16 cellular contexts compared by ENCODE assay signal in genomic region chr7:116223598-116223997, GRCh38. TPM values are rescaled to one million over a fixed set of nuclear protein-coding genes. Genes with fewer than 3 reads are reported as not detected.
DNase-seq lines count a peak whose midpoint lies in the region; ATAC-seq and TF ChIP-seq lines count a peak whose summit lies in the region.
"Had no signal": no experiment of that assay in that cellular context is flagged by ENCODE, and none has a peak within 500 bp of the region (broad histone marks: within the 10 kb centered on the region; RNA-seq: fewer than 3 reads in every experiment).

No MANE protein-coding gene starts in this region.

- H3K4me1 Mint-ChIP-seq in activated B cell treated with CpG ODN at 0.5 μM for 24 hours: peaks cover 85% of the 10 kb centered on the region
- peaks cover 84 to 88% of the 10 kb centered on the region in 2 donors for H3K4me1 Mint-ChIP-seq in natural killer cell

- H3K36me3 Mint-ChIP-seq in activated B cell treated with CpG ODN at 0.5 μM for 24 hours (ENCODE audit: low read depth) (peaks cover 10% of the 10 kb centered on the region), natural killer cell (no peaks in the 10 kb centered on the region)

- POLR2A ChIA-PET in A673 (lab: Charles Lee; ENCODE audit: low non-redundant PET) (no interaction called here), activated B cell treated with CpG ODN at 0.5 μM for 24 hours (lab: Charles Lee) (interaction anchor here (1.7 to 5.3 kb wide), 2 partner anchors 8 to 13 kb away, joined by 5 to 34 read pairs; partner anchors contain the start of gene TES)

- ATAC-seq in activated B cell treated with CpG ODN at 0.5 μM for 24 hours (ENCODE audit: low read depth) (no peak), natural killer cell (no peak)

- H3K27ac Mint-ChIP-seq in activated B cell treated with CpG ODN at 0.5 μM for 24 hours (peak overlapping the region; percentile 72), natural killer cell (peak overlapping the region; percentile 89 to 93)

- no peaks in the 10 kb centered on the region for H3K27me3 ChIP-seq in A673 (replicated peaks; ENCODE audit: insufficient read depth, low read depth, low read length, poor library complexity)
- H3K27me3 ChIP-seq in colonic mucosa: no peaks in the 10 kb centered on the region

- intact Hi-C loops in A673 (cut with micrococcal nuclease; ENCODE audit: unreplicated experiment) (no loop called here), activated B cell treated with CpG ODN at 0.5 μM for 24 hours (cut with micrococcal nuclease) (no loop called here), natural killer cell (cut with micrococcal nuclease) (no loop called here), posterior cingulate gyrus (cut with DNase I) (no loop called here), colonic mucosa (cut with DNase I) (no loop called here)

- no peaks in the 10 kb centered on the region for H3K9me3 ChIP-seq in A673 (ENCODE audit: low read depth, low read length, poor library complexity, severe bottlenecking)
- H3K9me3 ChIP-seq in colonic mucosa: no peaks in the 10 kb centered on the region
- H3K9me3 ChIP-seq: left ventricle myocardium inferior had no signal

- H3K27me3 Mint-ChIP-seq in activated B cell treated with CpG ODN at 0.5 μM for 24 hours: no peaks in the 10 kb centered on the region
- H3K27me3 Mint-ChIP-seq in natural killer cell (ENCODE audit: low read depth in 2 of 2): no peaks in the 10 kb centered on the region

- TF ChIP-seq CTCF in A673 (conservative IDR thresholded peaks at IDR 0.05; ENCODE audit: low read depth, low read length) (no peak), activated B cell treated with CpG ODN at 0.5 μM for 24 hours (IDR thresholded peaks at IDR 0.05) (no peak), natural killer cell (IDR thresholded peaks at IDR 0.05) (no peak), colonic mucosa (IDR thresholded peaks at IDR 0.05) (no peak)

- DNase-seq in A673 (ENCODE audit: low spot score) (no peak), activated B cell treated with CpG ODN at 0.5 μM for 24 hours (no peak), natural killer cell (no peak), posterior cingulate gyrus (no peak), NCI-H2029 (lab: John Stamatoyannopoulos, UW) (no peak), colonic mucosa (no peak)
- no peak for DNase-seq in activated CD8-positive, alpha-beta memory T cell treated with anti-CD3 and anti-CD28 coated beads for 24 hours
- DNase-seq: activated CD4-positive, alpha-beta T cell treated with anti-CD3 and anti-CD28 coated beads for 48 hours; amygdala; cerebellar nuclear complex; DMS153; left ventricle myocardium inferior; NCI-H187 treated with DMSO at 0.1 percent for 48 hours; stimulated activated naive CD8-positive, alpha-beta T cell treated with anti-CD3 and anti-CD28 coated beads, Interleukin-15, Interleukin-2, amounts not matched to agents 100 U/mL and 50 U/mL, for 24 hours; T1000 had no signal

- BruUV-seq in A673 (replicated peaks; lab: Mats Ljungman, UMichigan): TSS peak; percentile 8

- H3K36me3 ChIP-seq in A673 (ENCODE audit: insufficient read depth, low read length, poor library complexity, severe bottlenecking) (no peaks in the 10 kb centered on the region), colonic mucosa (no peaks in the 10 kb centered on the region)
- H3K36me3 ChIP-seq: left ventricle myocardium inferior had no signal

- no peaks in the 10 kb centered on the region for H3K9me3 Mint-ChIP-seq in activated B cell treated with CpG ODN at 0.5 μM for 24 hours
- no peaks in the 10 kb centered on the region for H3K9me3 Mint-ChIP-seq in natural killer cell

- H3K27ac ChIP-seq in A673 (ENCODE audit: low read depth, low read length, poor library complexity, severe bottlenecking): peak overlapping the region; percentile 72
- no peak overlapping the region for H3K27ac ChIP-seq in colonic mucosa
- H3K27ac ChIP-seq: left ventricle myocardium inferior had no signal

- H3K4me3 Mint-ChIP-seq in activated B cell treated with CpG ODN at 0.5 μM for 24 hours: peak overlapping the region; percentile 15
- H3K4me3 Mint-ChIP-seq in natural killer cell: peak overlapping the region; percentile 80

- no peak overlapping the region for H3K9ac ChIP-seq in colonic mucosa (ENCODE audit: low read depth in 2 of 2, low read length in 2 of 2)

- H3K4me3 ChIP-seq in A673 (ENCODE audit: low read depth, low read length, poor library complexity, severe bottlenecking) (peak overlapping the region; percentile 33), GM08714 (ENCODE audit: low read length) (peak overlapping the region; percentile 38; the same call in 1 of the 2 replicates), colonic mucosa (no peak overlapping the region)
- H3K4me3 ChIP-seq: left ventricle myocardium inferior had no signal

- CTCF ChIA-PET in A673 (lab: Charles Lee) (no interaction called here), activated B cell treated with CpG ODN at 0.5 μM for 24 hours (lab: Charles Lee) (interaction anchor here (1.5 to 4.5 kb wide), 2 partner anchors 13 to 85 kb away, joined by 3 to 20 read pairs; no protein-coding TSS in a partner anchor)

- H3K4me1 ChIP-seq in A673 (ENCODE audit: insufficient read depth, low read length, poor library complexity, severe bottlenecking): peaks cover 97% of the 10 kb centered on the region
- no peaks in the 10 kb centered on the region for H3K4me1 ChIP-seq in colonic mucosa

RNA-seq across cellular contexts. Expression of gene TES, which starts 13.3 kb away (rescaled TPM):
- total RNA-seq in A673 (2021): 115 and 121 TPM in 2 replicates
- 77.9 and 82.8 TPM in 2 replicates for total RNA-seq in activated B cell treated with CpG ODN at 0.5 μM for 24 hours
- total RNA-seq in natural killer cell: 100 to 1,000 TPM; 220 to 269 (median 227) TPM
- 100 to 1,000 TPM in 1 of 2 donors, 10 to 100 TPM in 1; 75.1 to 142 TPM for total RNA-seq in colonic mucosa
